In the genomic region with DNA sequence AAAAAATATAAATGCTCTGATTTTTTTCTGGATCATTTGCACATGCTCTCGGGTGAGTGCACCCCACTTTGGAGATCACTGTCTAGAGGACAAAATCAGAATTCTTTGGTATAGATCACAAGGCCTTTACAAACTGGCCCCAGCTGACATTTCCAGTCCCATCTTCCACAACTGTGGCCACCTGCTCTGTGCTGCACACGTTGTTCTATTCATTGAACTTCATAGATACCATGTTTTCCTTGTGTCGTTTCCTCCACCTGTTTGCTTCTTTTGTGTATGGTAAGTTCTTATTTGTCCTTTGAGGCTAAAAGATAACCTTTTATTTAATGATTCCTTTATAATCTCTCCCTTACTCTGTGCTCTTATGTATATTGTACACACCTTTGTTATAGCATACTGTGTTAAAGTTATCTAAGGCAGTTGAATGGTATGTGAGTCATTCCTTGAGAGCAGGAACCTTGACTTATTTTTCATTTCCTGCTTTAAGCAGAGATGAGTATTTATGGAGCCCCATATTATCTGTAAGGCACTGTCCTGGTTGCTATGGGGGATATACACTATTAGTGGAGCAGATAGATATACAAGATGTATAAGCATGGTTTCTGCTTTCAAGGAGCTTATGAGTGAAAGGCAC, we compare ENCODE assay signal across 11 cellular contexts. TPM values are rescaled to one million over a fixed set of nuclear protein-coding genes. Genes with fewer than 3 reads are reported as not detected.
DNase-seq lines count a peak whose midpoint lies in the region; ATAC-seq and TF ChIP-seq lines count a peak whose summit lies in the region.
"Had no signal": no experiment of that assay in that cellular context is flagged by ENCODE, and none has a peak within 500 bp of the region (broad histone marks: within the 10 kb centered on the region; RNA-seq: fewer than 3 reads in every experiment).

No MANE protein-coding gene starts in this region.

- H4K91ac ChIP-seq in IMR-90 (ENCODE audit: insufficient read depth, low read depth, low read length), result no peak overlapping the region

- no peak overlapping the region for H4K8ac ChIP-seq in IMR-90 (ENCODE audit: low read depth in 2 of 2, low read length in 2 of 2)

- H3K79me1 ChIP-seq in IMR-90 (ENCODE audit: low read depth in 1 of 2, low read length in 2 of 2), result no peaks in the 10 kb centered on the region

- H3K27ac ChIP-seq in GM23248 (no peak overlapping the region), IMR-90 (ENCODE audit: insufficient read depth, low read length) (no peak overlapping the region)
- H3K27ac ChIP-seq: uterus had no signal

- no peak overlapping the region for H2BK5ac ChIP-seq in IMR-90 (ENCODE audit: low read depth, low read length, poor library complexity, severe bottlenecking)

- no TSS peak for BruUV-seq in IMR-90 (replicated peaks; lab: Mats Ljungman, UMichigan)

- no peak overlapping the region for H4K5ac ChIP-seq in IMR-90 (ENCODE audit: low read depth, low read length)

- CTCF ChIA-PET in IMR-90 (lab: Yijun Ruan, JAX), result interaction anchor here (1.9 kb wide), 1 partner anchor 67 kb away, joined by 5 read pairs; no protein-coding TSS in a partner anchor

- in situ Hi-C loops in GM23248 (cut with MboI) (no loop called here), IMR-90 (cut with MboI; ENCODE audit: low sequenced_read_pairs) (no loop called here), KBM-7 (cut with MboI; ENCODE audit: low pct_unique_long_range_greater_than_20kb, low sequenced_read_pairs) (no loop called here)

- H3K27me3 ChIP-seq in GM23248 (replicated peaks; ENCODE audit: insufficient read depth), result no peaks in the 10 kb centered on the region
- H3K27me3 ChIP-seq in IMR-90 (ENCODE audit: control insufficient read depth, insufficient read depth, low read length), result no peaks in the 10 kb centered on the region
- H3K27me3 ChIP-seq: uterus had no signal

- H4K20me1 ChIP-seq in GM23248 (ENCODE audit: insufficient read depth) (no peaks in the 10 kb centered on the region), IMR-90 (ENCODE audit: insufficient read depth, low read length) (no peaks in the 10 kb centered on the region)

- no peak for TF ChIP-seq POLR2A in GM18505 (IDR thresholded peaks at IDR 0.05; ENCODE audit: borderline replicate concordance, extremely low read depth, insufficient read depth, insufficient read length)
- TF ChIP-seq POLR2A in IMR-90 (IDR thresholded peaks at IDR 0.05; ENCODE audit: low read depth, low read length), result no peak

- no peak overlapping the region for H2BK15ac ChIP-seq in IMR-90 (ENCODE audit: low read depth, low read length)

- POLR2A ChIA-PET in IMR-90 (lab: Charles Lee; ENCODE audit: unreplicated experiment), result interaction anchor here (0.5 kb wide), 1 partner anchor 12 kb away, joined by 3 read pairs; a partner anchor contains a TSS

- H3K4me1 ChIP-seq in GM23248 (ENCODE audit: insufficient read depth) (peaks cover 6% of the 10 kb centered on the region), IMR-90 (ENCODE audit: control insufficient read depth, insufficient read depth, low read length) (no peaks in the 10 kb centered on the region)
- H3K4me1 ChIP-seq: uterus had no signal

- H2BK20ac ChIP-seq in IMR-90 (ENCODE audit: low read depth, low read length), result no peak overlapping the region

- no peak overlapping the region for H3K14ac ChIP-seq in IMR-90 (replicated peaks; ENCODE audit: low read depth, low read length)

- no peak overlapping the region for H3K56ac ChIP-seq in IMR-90 (ENCODE audit: extremely low read depth, insufficient read depth, low read length)

- no peaks in the 10 kb centered on the region for H3K9me2 ChIP-seq in GM23248 (ENCODE audit: insufficient read depth)

- H3K23ac ChIP-seq in IMR-90 (ENCODE audit: low read depth, low read length), result no peak overlapping the region

- H3K9ac ChIP-seq in GM23248 (no peak overlapping the region), IMR-90 (ENCODE audit: low read depth, low read length) (no peak overlapping the region)

- no peaks in the 10 kb centered on the region for H3K79me2 ChIP-seq in GM23248 (ENCODE audit: insufficient read depth)

- H3K18ac ChIP-seq in IMR-90 (ENCODE audit: low read depth, low read length), result no peak overlapping the region

- 62 to 72% methylated on average over 3 of the region's 3 CpGs for WGBS in GM23248 (ENCODE audit: low coverage in 1 of 2, low lambda C conversion rate in 2 of 2, missing lambda C conversion rate in 2 of 2), 2 experiments
- WGBS in IMR-90 (ENCODE audit: extremely low coverage in 2 of 2, insufficient read length in 1 of 2), 2 experiments, result no CpG with 5 or more reads among the region's 3 CpGs

- no peak overlapping the region for H2AFZ ChIP-seq in GM23248
- no peak overlapping the region for H2AFZ ChIP-seq in IMR-90 (replicated peaks; ENCODE audit: low read length, poor library complexity)

- no peak overlapping the region for H2BK120ac ChIP-seq in IMR-90 (ENCODE audit: low read depth, low read length)

- H3K36me3 ChIP-seq in GM23248 (ENCODE audit: low read depth) (no peaks in the 10 kb centered on the region), IMR-90 (ENCODE audit: control insufficient read depth, insufficient read depth, low read length) (no peaks in the 10 kb centered on the region)
- H3K36me3 ChIP-seq: uterus had no signal

- H3K4me2 ChIP-seq in GM23248 (ENCODE audit: unreplicated experiment) (no peak overlapping the region), IMR-90 (ENCODE audit: low read depth, low read length) (no peak overlapping the region)

- DNase-seq in GM23248 (peak; percentile 20), IMR-90 (peak; percentile 46), kidney tubule cell (ENCODE audit: low spot score) (peak; percentile 70), HUDEP-2 (lab: John Stamatoyannopoulos, UW; ENCODE audit: unreplicated experiment in 76 of 76) (no peak), KBM-7 (no peak)
- no peak for DNase-seq in activated CD4-positive, CD25-positive, alpha-beta regulatory T cell treated with anti-CD3 and anti-CD28 coated beads, Interleukin-2, amount 50 U/mL, for 72 hours
- DNase-seq: activated CD4-positive, alpha-beta T cell treated with anti-CD3 and anti-CD28 coated beads for 4 hours; NCI-H774; uterus had no signal

- H2AK9ac ChIP-seq in IMR-90 (replicated peaks; ENCODE audit: low read depth, low read length, poor library complexity), result no peak overlapping the region

- no peak overlapping the region for H3K4ac ChIP-seq in IMR-90 (ENCODE audit: low read depth, low read length)

- TF ChIP-seq RAD21 in IMR-90 (IDR thresholded peaks at IDR 0.05; ENCODE audit: low read length), result no peak

- no peaks in the 10 kb centered on the region for H3F3A ChIP-seq in GM23248 (ENCODE audit: insufficient read depth)

- ATAC-seq in GM18505 (IDR thresholded peaks at IDR 0.05; ENCODE audit: unreplicated experiment), result peak; percentile 91
- ATAC-seq in IMR-90 (ENCODE audit: low read depth), result no peak
- ATAC-seq in HG03571 (IDR thresholded peaks at IDR 0.05; ENCODE audit: unreplicated experiment), result no peak

- TF ChIP-seq CTCF in IMR-90 (conservative IDR thresholded peaks at IDR 0.05; ENCODE audit: low read depth, low read length), result no peak

- H3K9me3 ChIP-seq in GM23248 (ENCODE audit: low read depth) (no peaks in the 10 kb centered on the region), IMR-90 (ENCODE audit: control insufficient read depth, insufficient read depth, low read length) (no peaks in the 10 kb centered on the region)
- H3K9me3 ChIP-seq: uterus had no signal

- intact Hi-C loops in IMR-90 (cut with micrococcal nuclease), result no loop called here

- H3K9me1 ChIP-seq in IMR-90 (ENCODE audit: insufficient read depth, low read length), result peaks cover 2% of the 10 kb centered on the region; the same call in 1 of the 2 replicates

- dilution Hi-C loops in IMR-90 (cut with HindIII; ENCODE audit: low sequenced_read_pairs, unreplicated experiment), result no loop called here

- no peak overlapping the region for H3K4me3 ChIP-seq in GM23248
- H3K4me3 ChIP-seq in IMR-90 (ENCODE audit: insufficient read depth, low read depth, low read length), result no peak overlapping the region
- H3K4me3 ChIP-seq: uterus had no signal

- no peak overlapping the region for H2AK5ac ChIP-seq in IMR-90 (ENCODE audit: low read depth, low read length)

TF ChIP-seq in IMR-90, 13 proteins besides CTCF, POLR2A, EP300 and RAD21 (continues in another document):
- TF ChIP-seq MAZ (IDR thresholded peaks at IDR 0.05; ENCODE audit: borderline replicate concordance, low read depth, low read length) (no peak), FOS (IDR thresholded peaks at IDR 0.05; ENCODE audit: low read depth, low read length) (no peak), RCOR1 (IDR thresholded peaks at IDR 0.05; ENCODE audit: insufficient replicate concordance, low read length) (no peak), RFX5 (IDR thresholded peaks at IDR 0.05; ENCODE audit: low read depth, low read length) (no peak), NFE2L2 (IDR thresholded peaks at IDR 0.05; ENCODE audit: low read depth, low read length) (no peak)
- TF ChIP-seq, protein P1, sequence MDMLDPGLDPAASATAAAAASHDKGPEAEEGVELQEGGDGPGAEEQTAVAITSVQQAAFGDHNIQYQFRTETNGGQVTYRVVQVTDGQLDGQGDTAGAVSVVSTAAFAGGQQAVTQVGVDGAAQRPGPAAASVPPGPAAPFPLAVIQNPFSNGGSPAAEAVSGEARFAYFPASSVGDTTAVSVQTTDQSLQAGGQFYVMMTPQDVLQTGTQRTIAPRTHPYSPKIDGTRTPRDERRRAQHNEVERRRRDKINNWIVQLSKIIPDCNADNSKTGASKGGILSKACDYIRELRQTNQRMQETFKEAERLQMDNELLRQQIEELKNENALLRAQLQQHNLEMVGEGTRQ (IDR thresholded peaks at IDR 0.05; ENCODE audit: low read depth, low read length), result no peak

RNA-seq across cellular contexts. Expression of a gene that starts 12.0 kb away (rescaled TPM):
- 18.4 and 32.1 TPM in 2 replicates for total RNA-seq in GM23248 (2014; rRNA removed; shearing (Covaris generic))
- polyA plus RNA-seq in GM23248 (2016; fragmentation: Nextera tagmentation; extraction: Ambion mirVana), result 19.5 and 20.1 TPM in 2 replicates
- total RNA-seq in IMR-90 (2012; rRNA removed), result 27.2 and 37.5 TPM in 2 replicates
- 18.7 and 20.8 TPM in 2 replicates for polyA plus RNA-seq in IMR-90 (2012; rRNA removed)
- 7.6 and 12.2 TPM in 2 replicates for polyA plus RNA-seq in IMR-90 (2012; cell fraction: cytosol; rRNA removed)
- 4.0 and 9.1 TPM in 2 replicates for polyA plus RNA-seq in IMR-90 (2012; cell fraction: nucleus; rRNA removed; ENCODE audit: low replicate concordance)

RNA-seq across cellular contexts. Expression of a gene that starts 30.2 kb away (rescaled TPM):
- 68.3 and 68.6 TPM in 2 replicates for total RNA-seq in GM23248 (2014; rRNA removed; shearing (Covaris generic))
- polyA plus RNA-seq in GM23248 (2016; fragmentation: Nextera tagmentation; extraction: Ambion mirVana) (31.1 and 31.3 TPM in 2 replicates), IMR-90 (2012; rRNA removed) (2.6 and 3.6 TPM in 2 replicates)
- 5.0 and 7.2 TPM in 2 replicates for total RNA-seq in IMR-90 (2012; rRNA removed)
- 0.88 and 1.2 TPM in 2 replicates for polyA plus RNA-seq in IMR-90 (2012; cell fraction: cytosol; rRNA removed)
- 0.77 and 3.6 TPM in 2 replicates for polyA plus RNA-seq in IMR-90 (2012; cell fraction: nucleus; rRNA removed; ENCODE audit: low replicate concordance)

Comparison
In these comparisons a context has a peak if more than half of its experiments do, and no peak if none do; other contexts are left out.
1. DNase-seq: peak in GM23248 (single experiment), IMR-90 (single experiment) and kidney tubule cell (single experiment); none in HUDEP-2 (0 of 76), activated CD4-positive, CD25-positive, alpha-beta regulatory T cell treated with anti-CD3 and anti-CD28 coated beads, Interleukin-2, amount 50 U/mL, for 72 hours (single experiment) and KBM-7 (single experiment).